ENCODE assay signal across 31 cellular contexts in the genomic region with DNA sequence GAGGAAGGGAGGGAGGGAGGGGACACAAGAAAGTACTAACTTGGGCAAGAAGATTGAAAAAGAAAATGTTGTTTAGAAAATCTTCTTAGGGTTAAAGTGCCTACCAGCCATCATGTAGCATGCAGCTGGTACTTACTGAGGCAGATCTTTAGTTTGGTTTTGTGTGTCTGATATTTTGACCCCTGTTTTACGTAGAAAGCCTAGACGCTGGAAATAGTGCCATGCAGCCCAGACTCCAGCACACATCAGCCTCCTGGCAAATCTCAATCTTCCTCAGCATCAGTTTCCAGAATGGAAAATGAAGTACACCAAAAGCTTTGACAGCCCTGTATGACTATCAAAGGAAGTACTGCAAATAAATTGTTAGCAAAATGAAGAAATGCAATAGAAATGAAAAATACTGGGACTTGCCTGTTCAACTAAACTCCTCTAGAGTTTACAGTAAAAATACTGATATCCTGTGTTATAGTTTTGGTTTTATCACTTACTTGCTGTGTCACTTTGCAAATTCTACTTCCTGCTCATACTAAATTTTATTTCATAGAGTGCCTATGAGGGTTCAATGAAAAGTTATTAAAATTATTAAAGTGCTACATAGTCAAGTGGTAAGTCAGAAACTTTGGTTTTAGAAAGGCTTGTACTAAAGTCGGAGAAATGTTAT. TPM values are rescaled to one million over a fixed set of nuclear protein-coding genes. Genes with fewer than 3 reads are reported as not detected.
DNase-seq lines count a peak whose midpoint lies in the region; ATAC-seq and TF ChIP-seq lines count a peak whose summit lies in the region.
"Had no signal": no experiment of that assay in that cellular context is flagged by ENCODE, and none has a peak within 500 bp of the region (broad histone marks: within the 10 kb centered on the region; RNA-seq: fewer than 3 reads in every experiment).

No MANE protein-coding gene starts in this region.

- no peak for DNase-seq in activated naive CD8-positive, alpha-beta T cell treated with anti-CD3 and anti-CD28 coated beads, Interleukin-2, amount 10 ng/mL, durations not matched to agents 7 days and 5 days
- no peak for DNase-seq in activated naive CD8-positive, alpha-beta T cell treated with anti-CD3 and anti-CD28 coated beads for 36 hours
- DNase-seq in T-cell (no peak), gastrocnemius medialis (no peak), uterus (no peak), amniotic stem cell (lab: John Stamatoyannopoulos, UW) (no peak)
- DNase-seq in central memory CD8-positive, alpha-beta T cell (ENCODE audit: low spot score in 2 of 2), result no peak
- DNase-seq: cortex of kidney; DMS53; foreskin fibroblast; head of caudate nucleus; islet precursor cell; KBM-7; left ventricle myocardium superior; MG63; NCI-H1105; NCI-H187; NCI-H2171; NCI-H510A; stimulated activated CD4-positive, alpha-beta T cell treated with anti-CD3 and anti-CD28 coated beads, Interleukin-15, amount 100 ng/mL, for 24 hours; stimulated activated CD4-positive, alpha-beta T cell treated with anti-CD3 and anti-CD28 coated beads, Interleukin-4, amount 100 ng/mL, for 4 hours; substantia nigra; trophoblast cell had no signal

- H3K36me3 ChIP-seq in gastrocnemius medialis (peaks cover 0 to 12% of the 10 kb centered on the region in 2 donors), uterus (no peaks in the 10 kb centered on the region)
- H3K36me3 ChIP-seq: ascending aorta, MG63, SJSA1 had no signal

- H3K4me1 Mint-ChIP-seq in activated naive CD8-positive, alpha-beta T cell treated with anti-CD3 and anti-CD28 coated beads, Interleukin-2, amount 10 ng/mL, durations not matched to agents 7 days and 5 days, result peaks cover 26% of the 10 kb centered on the region
- peaks cover 7% of the 10 kb centered on the region for H3K4me1 Mint-ChIP-seq in activated naive CD8-positive, alpha-beta T cell treated with anti-CD3 and anti-CD28 coated beads for 36 hours
- peaks cover 17 to 46% (median 40%) of the 10 kb centered on the region in 3 donors for H3K4me1 Mint-ChIP-seq in T-cell
- peaks cover 77% of the 10 kb centered on the region for H3K4me1 Mint-ChIP-seq in central memory CD8-positive, alpha-beta T cell

- ATAC-seq in activated naive CD8-positive, alpha-beta T cell treated with anti-CD3 and anti-CD28 coated beads, Interleukin-2, amount 10 ng/mL, durations not matched to agents 7 days and 5 days (ENCODE audit: low read depth), result no peak
- ATAC-seq in T-cell (replicated peaks in 1 of 4) (no peak), gastrocnemius medialis (no peak), HG03097 (IDR thresholded peaks at IDR 0.05; ENCODE audit: low FRiP score, unreplicated experiment) (no peak)
- peak; percentile 85 for ATAC-seq in central memory CD8-positive, alpha-beta T cell (replicated peaks; ENCODE audit: extremely low read depth, poor library complexity, severe bottlenecking)
- ATAC-seq: activated naive CD4-positive, alpha-beta T cell treated with anti-CD3 and anti-CD28 coated beads, Interleukin-2, amount 50 U/mL, for 72 hours; left ventricle myocardium superior had no signal

- H3K27ac ChIP-seq in gastrocnemius medialis (peak overlapping the region; percentile 27 to 92 (median 44)), uterus (no peak overlapping the region)
- H3K27ac ChIP-seq: ascending aorta, esophagus muscularis mucosa, SJSA1 had no signal

- no peaks in the 10 kb centered on the region for H3K27me3 Mint-ChIP-seq in activated naive CD8-positive, alpha-beta T cell treated with anti-CD3 and anti-CD28 coated beads, Interleukin-2, amount 10 ng/mL, durations not matched to agents 7 days and 5 days
- H3K27me3 Mint-ChIP-seq in activated naive CD8-positive, alpha-beta T cell treated with anti-CD3 and anti-CD28 coated beads for 36 hours, result no peaks in the 10 kb centered on the region
- no peaks in the 10 kb centered on the region for H3K27me3 Mint-ChIP-seq in T-cell
- no peaks in the 10 kb centered on the region for H3K27me3 Mint-ChIP-seq in central memory CD8-positive, alpha-beta T cell

- POLR2A ChIA-PET in activated naive CD8-positive, alpha-beta T cell treated with anti-CD3 and anti-CD28 coated beads, Interleukin-2, amount 10 ng/mL, durations not matched to agents 7 days and 5 days (lab: Charles Lee), result no interaction called here
- POLR2A ChIA-PET in T-cell (lab: Charles Lee), result no interaction called here

- no peaks in the 10 kb centered on the region for H3K9me3 Mint-ChIP-seq in activated naive CD8-positive, alpha-beta T cell treated with anti-CD3 and anti-CD28 coated beads, Interleukin-2, amount 10 ng/mL, durations not matched to agents 7 days and 5 days
- no peaks in the 10 kb centered on the region for H3K9me3 Mint-ChIP-seq in activated naive CD8-positive, alpha-beta T cell treated with anti-CD3 and anti-CD28 coated beads for 36 hours
- H3K9me3 Mint-ChIP-seq in T-cell, result no peaks in the 10 kb centered on the region
- H3K9me3 Mint-ChIP-seq in central memory CD8-positive, alpha-beta T cell, result no peaks in the 10 kb centered on the region
- H3K9me3 Mint-ChIP-seq: activated naive CD4-positive, alpha-beta T cell treated with anti-CD3 and anti-CD28 coated beads, Interleukin-2, amount 50 U/mL, for 72 hours had no signal

- H3K9me3 ChIP-seq in gastrocnemius medialis (no peaks in the 10 kb centered on the region), uterus (no peaks in the 10 kb centered on the region)
- H3K9me3 ChIP-seq: ascending aorta, esophagus muscularis mucosa, MG63, SJSA1 had no signal

- peak overlapping the region; percentile 34 for H3K27ac Mint-ChIP-seq in activated naive CD8-positive, alpha-beta T cell treated with anti-CD3 and anti-CD28 coated beads, Interleukin-2, amount 10 ng/mL, durations not matched to agents 7 days and 5 days
- no peak overlapping the region for H3K27ac Mint-ChIP-seq in activated naive CD8-positive, alpha-beta T cell treated with anti-CD3 and anti-CD28 coated beads for 36 hours
- peak overlapping the region; percentile 50 to 75 for H3K27ac Mint-ChIP-seq in T-cell
- H3K27ac Mint-ChIP-seq in central memory CD8-positive, alpha-beta T cell (ENCODE audit: low read depth), result peak overlapping the region; percentile 75

- in situ Hi-C loops in gastrocnemius medialis (cut with MboI; ENCODE audit: low sequenced_read_pairs in 4 of 4), result no loop called here

- TF ChIP-seq POLR2A in gastrocnemius medialis (IDR thresholded peaks at IDR 0.05), result no peak
- no peak for TF ChIP-seq POLR2A in uterus (IDR thresholded peaks at IDR 0.05)

- no peak for TF ChIP-seq CTCF in gastrocnemius medialis (IDR thresholded peaks at IDR 0.05 in 4 of 5, conservative IDR thresholded peaks at IDR 0.05 in 1 of 5)
- no peak for TF ChIP-seq CTCF in uterus (IDR thresholded peaks at IDR 0.05)

- CTCF ChIA-PET in T-cell (lab: Charles Lee), result no interaction called here

- peaks cover 29% of the 10 kb centered on the region for H3K36me3 Mint-ChIP-seq in activated naive CD8-positive, alpha-beta T cell treated with anti-CD3 and anti-CD28 coated beads, Interleukin-2, amount 10 ng/mL, durations not matched to agents 7 days and 5 days
- peaks cover 10% of the 10 kb centered on the region for H3K36me3 Mint-ChIP-seq in activated naive CD8-positive, alpha-beta T cell treated with anti-CD3 and anti-CD28 coated beads for 36 hours
- peaks cover 22% of the 10 kb centered on the region for H3K36me3 Mint-ChIP-seq in T-cell
- peaks cover 6% of the 10 kb centered on the region for H3K36me3 Mint-ChIP-seq in central memory CD8-positive, alpha-beta T cell (ENCODE audit: insufficient read depth)

- intact Hi-C loops in gastrocnemius medialis (cut with DNase I; ENCODE audit: low total_unique reads), result no loop called here
- intact Hi-C loops in uterus (cut with DNase I; ENCODE audit: low total_unique reads), result no loop called here

- H3K4me1 ChIP-seq in gastrocnemius medialis, result peaks cover 63% of the 10 kb centered on the region in 2 donors
- peaks cover 0 to 5% of the 10 kb centered on the region in 2 donors for H3K4me1 ChIP-seq in uterus
- H3K4me1 ChIP-seq: SJSA1 had no signal

- H3K27me3 ChIP-seq in gastrocnemius medialis (no peaks in the 10 kb centered on the region), uterus (no peaks in the 10 kb centered on the region)
- H3K27me3 ChIP-seq: ascending aorta, esophagus muscularis mucosa, MG63, SJSA1 had no signal

- H3K4me3 ChIP-seq in gastrocnemius medialis (no peak overlapping the region), uterus (no peak overlapping the region)
- H3K4me3 ChIP-seq: ascending aorta, esophagus muscularis mucosa, MG63, SJSA1 had no signal

- H3K4me3 Mint-ChIP-seq in activated naive CD8-positive, alpha-beta T cell treated with anti-CD3 and anti-CD28 coated beads, Interleukin-2, amount 10 ng/mL, durations not matched to agents 7 days and 5 days, result no peak overlapping the region
- no peak overlapping the region for H3K4me3 Mint-ChIP-seq in activated naive CD8-positive, alpha-beta T cell treated with anti-CD3 and anti-CD28 coated beads for 36 hours
- H3K4me3 Mint-ChIP-seq in T-cell, result no peak overlapping the region
- peak overlapping the region; percentile 47 for H3K4me3 Mint-ChIP-seq in central memory CD8-positive, alpha-beta T cell

RNA-seq across cellular contexts. Expression of a gene that starts 7.4 kb away (rescaled TPM):
- total RNA-seq in activated naive CD8-positive, alpha-beta T cell treated with anti-CD3 and anti-CD28 coated beads, Interleukin-2, amount 10 ng/mL, durations not matched to agents 7 days and 5 days, result 10 to 100 TPM; 43.0 to 44.9 TPM
- total RNA-seq in activated naive CD8-positive, alpha-beta T cell treated with anti-CD3 and anti-CD28 coated beads for 36 hours, result 10 to 100 TPM; 26.2 to 27.2 TPM
- total RNA-seq in T-cell, result 10 to 100 TPM; 16.8 to 28.5 (median 22.9) TPM
- 100 to 1,000 TPM in 1 of 4 donors, 10 to 100 TPM in 3; 56.7 to 141 (median 80.4) TPM for total RNA-seq in gastrocnemius medialis
- 10 to 100 TPM in 3 of 4 donors, 1 to 10 TPM in 1; 5.3 to 43.3 (median 22.4) TPM for total RNA-seq in uterus

RNA-seq across cellular contexts. Expression of a gene that starts 36.6 kb away (rescaled TPM):
- not detected for total RNA-seq in activated naive CD8-positive, alpha-beta T cell treated with anti-CD3 and anti-CD28 coated beads, Interleukin-2, amount 10 ng/mL, durations not matched to agents 7 days and 5 days
- not detected for total RNA-seq in activated naive CD8-positive, alpha-beta T cell treated with anti-CD3 and anti-CD28 coated beads for 36 hours
- total RNA-seq in T-cell (not detected), gastrocnemius medialis (not detected), uterus (not detected)
- total RNA-seq: activated naive CD4-positive, alpha-beta T cell treated with anti-CD3 and anti-CD28 coated beads, Interleukin-2, amount 50 U/mL, for 72 hours; ascending aorta; cardiac septum; esophagus muscularis mucosa; left ventricle myocardium superior; omental fat pad; pulmonary artery endothelial cell; SJSA1 had no signal

Comparison
In these comparisons a context has a peak if more than half of its experiments do, and no peak if none do; other contexts are left out.
1. H3K27ac ChIP-seq: peak in gastrocnemius medialis (4 of 4); none in uterus (0 of 2).